29 cellular contexts compared by ENCODE assay signal in genomic region chr19:49956113-49956491, GRCh38. TPM values are rescaled to one million over a fixed set of nuclear protein-coding genes. Genes with fewer than 3 reads are reported as not detected.
DNase-seq lines count a peak whose midpoint lies in the region; ATAC-seq, FAIRE-seq and TF ChIP-seq lines count a peak whose summit lies in the region.
"Had no signal": no experiment of that assay in that cellular context is flagged by ENCODE, and none has a peak within 500 bp of the region (broad histone marks: within the 10 kb centered on the region; RNA-seq: fewer than 3 reads in every experiment).

No MANE protein-coding gene starts in this region.

- intact Hi-C loops in adrenal gland (cut with DNase I): no loop called here
- intact Hi-C loops in left colon (cut with DNase I, micrococcal nuclease): no loop called here
- intact Hi-C loops in spleen (cut with DNase I; ENCODE audit: low total_unique reads): no loop called here
- intact Hi-C loops in ascending aorta (cut with DNase I): no loop called here

- H3K27ac ChIP-seq in A549 (no peak overlapping the region), adrenal gland (peak overlapping the region; percentile 50 to 91 (median 85)), spleen (peak overlapping the region; percentile 42 to 87 (median 70)), ascending aorta (no peak overlapping the region)
- H3K27ac ChIP-seq: BLaER1, GM23248, SJSA1 had no signal

- TF ChIP-seq RAD21 in A549 (conservative IDR thresholded peaks at IDR 0.05 in 1 of 2, IDR thresholded peaks at IDR 0.05 in 1 of 2): no peak

- POLR2A ChIA-PET in A549 (lab: Yijun Ruan, JAX): no interaction called here

- no peak for FAIRE-seq in A549 (lab: Jason Lieb, UNC)
- FAIRE-seq: GM12892 had no signal

- H3K36me3 ChIP-seq in adrenal gland (replicated peaks in 1 of 2) (no peaks in the 10 kb centered on the region), spleen (peaks cover 0 to 9% (median 0%) of the 10 kb centered on the region in 6 donors), ascending aorta (no peaks in the 10 kb centered on the region)
- H3K36me3 ChIP-seq: BLaER1, MG63, SJSA1 had no signal

- H3K4me3 ChIP-seq in A549 (no peak overlapping the region), adrenal gland (peak overlapping the region in 1 of 4 donors; percentile 53), spleen (peak overlapping the region in 3 of 8 donors; percentile 33 to 56 (median 48)), ascending aorta (no peak overlapping the region)
- H3K4me3 ChIP-seq: BLaER1, GM23248, MG63, SJSA1 had no signal

- no peaks in the 10 kb centered on the region for H3K9me3 ChIP-seq in A549
- H3K9me3 ChIP-seq in adrenal gland (replicated peaks in 1 of 3): no peaks in the 10 kb centered on the region
- no peaks in the 10 kb centered on the region for H3K9me3 ChIP-seq in spleen
- no peaks in the 10 kb centered on the region for H3K9me3 ChIP-seq in ascending aorta
- H3K9me3 ChIP-seq: MG63, SJSA1 had no signal

- no peaks in the 10 kb centered on the region for H3K4me1 ChIP-seq in A549
- peaks cover 50 to 68% of the 10 kb centered on the region in 2 donors for H3K4me1 ChIP-seq in adrenal gland (replicated peaks in 1 of 2)
- peaks cover 32 to 78% (median 57%) of the 10 kb centered on the region in 6 donors for H3K4me1 ChIP-seq in spleen
- peaks cover 10 to 24% of the 10 kb centered on the region in 2 donors for H3K4me1 ChIP-seq in ascending aorta

- DNase-seq in A549 (ENCODE audit: low read depth in 1 of 2, low spot score in 1 of 2) (no peak), adrenal gland (peak in 2 of 7 donors; percentile 16 to 28), left colon (no peak), spleen (no peak), ascending aorta (ENCODE audit: low spot score in 2 of 2) (no peak)
- DNase-seq in stimulated activated CD4-positive, alpha-beta T cell treated with anti-CD3 and anti-CD28 coated beads, Interleukin-12 subunit alpha, Interleukin-12 subunit beta, amount 100 ng/mL, for 4 hours: no peak
- DNase-seq: CD4-positive, CD25-positive, alpha-beta regulatory T cell; DMS153; DND-41; GM23248; H7; KG1; MG63; NCI-H1105 treated with DMSO at 0.1 percent for 48 hours; NCI-H1930; NCI-H2107; NCI-H524; NCI-H748 treated with DMSO at 0.1 percent for 48 hours; NK-92 treated with Interleukin-12 subunit alpha and Interleukin-12 subunit beta, amount 100 ng/mL, for 24 hours; PC-3 had no signal

- H3K27me3 ChIP-seq in adrenal gland (no peaks in the 10 kb centered on the region), spleen (replicated peaks in 1 of 7) (peaks cover 0 to 15% (median 0%) of the 10 kb centered on the region in 7 donors), ascending aorta (no peaks in the 10 kb centered on the region)
- H3K27me3 ChIP-seq: BLaER1 had no signal

- ATAC-seq in A549 (no peak), left colon (peak; percentile 15), GM21825 (IDR thresholded peaks at IDR 0.05; ENCODE audit: unreplicated experiment) (no peak)
- ATAC-seq: PC-3, Right ventricle myocardium inferior had no signal

- 71% methylated on average over 9 of the region's 9 CpGs for WGBS in A549 (ENCODE audit: missing lambda C conversion rate)
- whole genome bisulfite sequencing in adrenal gland, 4 donors: 29 to 41% (median 34%) methylated on average over 9 of the region's 9 CpGs
- 59 to 73% (median 68%) methylated on average over 9 of the region's 9 CpGs for WGBS in spleen, 5 donors

- CTCF ChIA-PET in A549 (lab: Yijun Ruan, JAX): interaction anchor here (1.0 to 3.7 kb wide), 4 partner anchors 19 to 192 kb away, joined by 3 to 24 read pairs (median 5); no protein-coding TSS in a partner anchor

- no peak overlapping the region for H3K4me2 ChIP-seq in A549
- H3K4me2 ChIP-seq: BLaER1 had no signal

- TF ChIP-seq POLR2A in A549 (IDR thresholded peaks at IDR 0.05; ENCODE audit: low read length): no peak
- peak in 1 of 2 donors; percentile 23 for TF ChIP-seq POLR2A in adrenal gland (IDR thresholded peaks at IDR 0.05)
- no peak for TF ChIP-seq POLR2A in spleen (IDR thresholded peaks at IDR 0.05)

- no peak for TF ChIP-seq CTCF in A549 (IDR thresholded peaks at IDR 0.05)
- no peak for TF ChIP-seq CTCF in adrenal gland (IDR thresholded peaks at IDR 0.05)
- no peak for TF ChIP-seq CTCF in spleen (IDR thresholded peaks at IDR 0.05 in 8 of 11, conservative IDR thresholded peaks at IDR 0.05 in 3 of 11)
- no peak for TF ChIP-seq CTCF in ascending aorta (IDR thresholded peaks at IDR 0.05)

- no peak for TF ChIP-seq EP300 in A549 (IDR thresholded peaks at IDR 0.05)

TF ChIP-seq in A549, 52 proteins besides CTCF, POLR2A, EP300 and RAD21:
- TF ChIP-seq MAFK (IDR thresholded peaks at IDR 0.05; ENCODE audit: partially characterized antibody) (peak; percentile 50), TFCP2L1 (CRISPR knock-in tag; IDR thresholded peaks at IDR 0.05) (no peak)
TF ChIP-seq in A549: peak in this region for 1.

RNA-seq across cellular contexts. Expression of gene SIGLEC11, which starts 4.9 kb away (rescaled TPM):
- polyA plus RNA-seq in A549 (2011; rRNA removed): not detected in 2 replicates
- not detected in 2 replicates for polyA plus RNA-seq in A549 (2012; cell fraction: cytosol; rRNA removed)
- not detected in 2 replicates for polyA plus RNA-seq in A549 (2012; cell fraction: nucleus; rRNA removed)
- polyA plus RNA-seq in A549 (2017; fragmentation: RNase III; extraction: RNeasy Plus Mini Kit Qiagen cat#74134 plus additional on column Dnase treatment): not detected in 3 replicates
- polyA minus RNA-seq in A549 (2011; rRNA and poly(A)+ RNA removed): not detected in 2 replicates
- 100 to 1,000 TPM in 2 of 8 donors, 10 to 100 TPM in 6; 11.7 to 140 (median 53.6) TPM for total RNA-seq in adrenal gland
- 10 to 100 TPM; 11.2 to 27.6 (median 20.9) TPM for polyA plus RNA-seq in adrenal gland
- total RNA-seq in left colon: under 1 TPM; 0.40 to 0.75 TPM
- total RNA-seq in spleen: 10 to 100 TPM; 18.7 to 97.5 (median 42.8) TPM
- polyA plus RNA-seq in spleen: 10 to 100 TPM in 1 of 3 donors, 1 to 10 TPM in 2; 2.2 to 52.3 (median 7.9) TPM
- total RNA-seq in ascending aorta: 12.7 TPM
- total RNA-seq: A172; CD4-positive, CD25-positive, alpha-beta regulatory T cell; GM23248; H7; HT1080; PC-3; RPMI7951; SJSA1 had no signal
- polyA plus RNA-seq: AG04450; CD4-positive, CD25-positive, alpha-beta regulatory T cell; GM23248 had no signal

RNA-seq across cellular contexts. Expression of gene NUP62, which starts 26.8 kb away (rescaled TPM):
- polyA plus RNA-seq in A549 (2011; rRNA removed): 21.4 and 28.9 TPM in 2 replicates
- polyA plus RNA-seq in A549 (2012; cell fraction: cytosol; rRNA removed): 41.0 and 51.0 TPM in 2 replicates
- polyA plus RNA-seq in A549 (2012; cell fraction: nucleus; rRNA removed): 58.4 and 65.7 TPM in 2 replicates
- polyA plus RNA-seq in A549 (2017; fragmentation: RNase III; extraction: RNeasy Plus Mini Kit Qiagen cat#74134 plus additional on column Dnase treatment): 83.9 to 88.5 TPM (median 85.9 TPM) in 3 replicates
- 21.7 and 27.9 TPM in 2 replicates for polyA minus RNA-seq in A549 (2011; rRNA and poly(A)+ RNA removed)
- total RNA-seq in adrenal gland: 10 to 100 TPM; 29.3 to 71.8 (median 56.1) TPM
- 10 to 100 TPM; 26.4 to 47.8 (median 31.9) TPM for polyA plus RNA-seq in adrenal gland
- 10 to 100 TPM; 31.5 to 37.1 TPM for total RNA-seq in left colon
- total RNA-seq in spleen: 10 to 100 TPM; 41.1 to 60.9 (median 51.4) TPM
- 10 to 100 TPM; 17.3 to 35.1 (median 18.4) TPM for polyA plus RNA-seq in spleen
- 38.8 TPM for total RNA-seq in ascending aorta

RNA-seq across cellular contexts. Expression of gene ATF5, which starts 27.1 kb away (rescaled TPM):
- polyA plus RNA-seq in A549 (2011; rRNA removed) (7.8 and 12.9 TPM in 2 replicates), A549 (2017; fragmentation: RNase III; extraction: RNeasy Plus Mini Kit Qiagen cat#74134 plus additional on column Dnase treatment) (42.8 to 48.5 TPM (median 44.6 TPM) in 3 replicates), adrenal gland (100 to 1,000 TPM in 1 of 3 donors, 10 to 100 TPM in 2; 67.3 to 114 (median 95.7) TPM), spleen (10 to 100 TPM; 14.6 to 36.6 (median 16.8) TPM)
- 17.2 and 26.2 TPM in 2 replicates for polyA plus RNA-seq in A549 (2012; cell fraction: cytosol; rRNA removed)
- polyA plus RNA-seq in A549 (2012; cell fraction: nucleus; rRNA removed): 41.6 and 69.5 TPM in 2 replicates
- polyA minus RNA-seq in A549 (2011; rRNA and poly(A)+ RNA removed): 2.1 and 4.2 TPM in 2 replicates
- total RNA-seq in adrenal gland (100 to 1,000 TPM in 1 of 8 donors, 10 to 100 TPM in 7; 16.2 to 103 (median 48.7) TPM), left colon (10 to 100 TPM; 13.2 to 16.7 TPM), spleen (10 to 100 TPM; 10.2 to 45.8 (median 22.8) TPM), ascending aorta (4.3 TPM)

RNA-seq across cellular contexts. Expression of gene IL4I1, which starts 59.4 kb away (rescaled TPM):
- polyA plus RNA-seq in A549 (2011; rRNA removed): 0.15 and 0.18 TPM in 2 replicates
- polyA plus RNA-seq in A549 (2012; cell fraction: cytosol; rRNA removed): 0.20 and 0.26 TPM in 2 replicates
- polyA plus RNA-seq in A549 (2012; cell fraction: nucleus; rRNA removed): 0.66 and 0.84 TPM in 2 replicates
- polyA plus RNA-seq in A549 (2017; fragmentation: RNase III; extraction: RNeasy Plus Mini Kit Qiagen cat#74134 plus additional on column Dnase treatment): 0.62 to 0.88 TPM (median 0.87 TPM) in 3 replicates
- polyA minus RNA-seq in A549 (2011; rRNA and poly(A)+ RNA removed): 0.70 TPM in 1 of 2 replicates, not detected in the other
- total RNA-seq in adrenal gland: 1 to 10 TPM in 5 of 8 donors, under 1 TPM in 3; 0.18 to 2.1 (median 1.2) TPM
- 1 to 10 TPM in 2 of 3 donors, under 1 TPM in 1; 0.33 to 3.2 (median 2.1) TPM for polyA plus RNA-seq in adrenal gland
- total RNA-seq in left colon: 1 to 10 TPM in 1 of 2 donors, under 1 TPM in 1; 0.67 to 1.3 TPM
- total RNA-seq in spleen: 10 to 100 TPM in 1 of 7 donors, 1 to 10 TPM in 6; 1.1 to 20.2 (median 2.8) TPM
- 1 to 10 TPM; 3.9 to 9.3 (median 6.4) TPM for polyA plus RNA-seq in spleen
- total RNA-seq in ascending aorta: 0.96 TPM
- total RNA-seq: GM23248 had no signal

Comparison
In these comparisons a context has a peak if more than half of its experiments do, and no peak if none do; other contexts are left out.
1. H3K27ac ChIP-seq: peak in adrenal gland (5 of 5) and spleen (8 of 8); none in A549 (0 of 2) and ascending aorta (0 of 2).